Comparison of ENCODE assay signal across 14 cellular contexts in genomic region chr7:19377611-19378339, GRCh38.
A peak's percentile ranks its signal among the peaks of the same experiment; 100 is the strongest.
DNase-seq lines count a peak whose midpoint lies in the region; ATAC-seq and TF ChIP-seq lines count a peak whose summit lies in the region.
"Had no signal": no experiment of that assay in that cellular context is flagged by ENCODE, and none has a peak within 500 bp of the region (broad histone marks: within the 10 kb centered on the region; RNA-seq: fewer than 3 reads in every experiment).

No MANE protein-coding gene starts in this region.

- H2BK15ac ChIP-seq in mesendoderm (replicated peaks; ENCODE audit: low read depth) = no peak overlapping the region

- H3K36me3 ChIP-seq in SJSA1 = no peaks in the 10 kb centered on the region
- H3K36me3 ChIP-seq in naive thymus-derived CD4-positive, alpha-beta T cell (ENCODE audit: control insufficient read depth in 2 of 3, insufficient read depth in 3 of 3, low read length in 3 of 3) = no peaks in the 10 kb centered on the region
- no peaks in the 10 kb centered on the region for H3K36me3 ChIP-seq in Caco-2 (ENCODE audit: control insufficient read depth, insufficient read depth, low read length)
- H3K36me3 ChIP-seq in mesendoderm (ENCODE audit: control insufficient read depth, insufficient read depth, low read length) = no peaks in the 10 kb centered on the region
- no peaks in the 10 kb centered on the region for H3K36me3 ChIP-seq in gastroesophageal sphincter

- H2AK5ac ChIP-seq in mesendoderm (ENCODE audit: low read length) = no peak overlapping the region

- H2BK120ac ChIP-seq in mesendoderm (ENCODE audit: low read depth, low read length) = no peak overlapping the region

- H3K56ac ChIP-seq in mesendoderm (ENCODE audit: low read length) = no peak overlapping the region

- no CpG with 5 or more reads among the region's 9 CpGs for WGBS in mesendoderm (ENCODE audit: extremely low coverage, insufficient coverage, low lambda C conversion rate)
- WGBS in gastroesophageal sphincter (ENCODE audit: low coverage in 1 of 2), 2 donors = 29 to 43% methylated on average over 4 to 9 of the region's 9 CpGs

- no peak for TF ChIP-seq POLR2A in gastroesophageal sphincter (IDR thresholded peaks at IDR 0.05)

- DNase-seq in AG09319 (ENCODE audit: extremely low read depth, low read depth) (peak; percentile 2), NCI-H1417 (lab: John Stamatoyannopoulos, UW) (peak in 2 of 3 experiments; percentile 81 to 93), SJSA1 (ENCODE audit: low read depth in 1 of 2, low spot score in 2 of 2) (peak; percentile 56 to 86), hepatic stellate cell (ENCODE audit: low spot score) (peak; percentile 36), Caco-2 (no peak), mesendoderm (no peak)
- DNase-seq in naive thymus-derived CD4-positive, alpha-beta T cell = no peak
- DNase-seq: activated effector memory CD4-positive, alpha-beta T cell treated with Interleukin-2 at 50 U/mL for 16 hours; AML-193; hypothalamus; midbrain; NCI-H1436 treated with DMSO at 0.1 percent for 48 hours had no signal

- TF ChIP-seq EP300 in gastroesophageal sphincter (IDR thresholded peaks at IDR 0.05) = no peak

- TF ChIP-seq CTCF in AG09319 (IDR thresholded peaks at IDR 0.05; ENCODE audit: low read depth, low read length) (no peak), Caco-2 (IDR thresholded peaks at IDR 0.05; ENCODE audit: insufficient read depth in 1 of 2, low read depth in 1 of 2, low read length in 1 of 2, severe bottlenecking in 1 of 2, unreplicated experiment in 1 of 2) (no peak), gastroesophageal sphincter (IDR thresholded peaks at IDR 0.05) (no peak)

- intact Hi-C loops in naive thymus-derived CD4-positive, alpha-beta T cell (cut with micrococcal nuclease) = no loop called here
- intact Hi-C loops in Caco-2 (cut with micrococcal nuclease; ENCODE audit: unreplicated experiment) = no loop called here

- no peaks in the 10 kb centered on the region for H3K27me3 ChIP-seq in SJSA1 (replicated peaks)
- H3K27me3 ChIP-seq in naive thymus-derived CD4-positive, alpha-beta T cell (ENCODE audit: control insufficient read depth in 2 of 2, insufficient read depth in 2 of 2, low read length in 2 of 2) = no peaks in the 10 kb centered on the region
- H3K27me3 ChIP-seq in Caco-2 (replicated peaks; ENCODE audit: control insufficient read depth, insufficient read depth, low read length) = no peaks in the 10 kb centered on the region
- H3K27me3 ChIP-seq in mesendoderm (ENCODE audit: insufficient read depth, low read length, poor library complexity) = no peaks in the 10 kb centered on the region
- no peaks in the 10 kb centered on the region for H3K27me3 ChIP-seq in gastroesophageal sphincter

- H3K4me2 ChIP-seq in mesendoderm (ENCODE audit: low read length) = no peak overlapping the region

- H3K79me2 ChIP-seq in mesendoderm (ENCODE audit: control insufficient read depth, insufficient read depth, low read length) = no peaks in the 10 kb centered on the region

- H4K8ac ChIP-seq in mesendoderm (ENCODE audit: low read depth, low read length) = no peak overlapping the region

- CTCF ChIA-PET in naive thymus-derived CD4-positive, alpha-beta T cell (lab: Charles Lee) = interaction anchor here (0.7 kb wide), 1 partner anchor 70 kb away, joined by 3 read pairs; no protein-coding TSS in a partner anchor
- CTCF ChIA-PET in Caco-2 (lab: Charles Lee) = no interaction called here

- H3K4ac ChIP-seq in mesendoderm (ENCODE audit: low read depth, low read length) = no peak overlapping the region

- H4K5ac ChIP-seq in mesendoderm (ENCODE audit: low read length) = no peak overlapping the region

- peaks cover 0 to 4% (median 0%) of the 10 kb centered on the region in 5 donors for H3K36me3 Mint-ChIP-seq in naive thymus-derived CD4-positive, alpha-beta T cell
- no peaks in the 10 kb centered on the region for H3K36me3 Mint-ChIP-seq in Caco-2 (ENCODE audit: insufficient read depth, unreplicated experiment)

- peaks cover 0 to 17% (median 3%) of the 10 kb centered on the region in 11 donors for H3K9me3 Mint-ChIP-seq in naive thymus-derived CD4-positive, alpha-beta T cell
- no peaks in the 10 kb centered on the region for H3K9me3 Mint-ChIP-seq in Caco-2 (ENCODE audit: unreplicated experiment)

- POLR2A ChIA-PET in naive thymus-derived CD4-positive, alpha-beta T cell (lab: Charles Lee) = no interaction called here
- POLR2A ChIA-PET in Caco-2 (lab: Charles Lee) = no interaction called here

- no peak for ATAC-seq in naive thymus-derived CD4-positive, alpha-beta T cell
- no peak for ATAC-seq in gastroesophageal sphincter
- ATAC-seq: sciatic nerve had no signal

- H3K4me1 ChIP-seq in SJSA1 (replicated peaks) (peaks cover 40% of the 10 kb centered on the region), Caco-2 (no peaks in the 10 kb centered on the region), mesendoderm (ENCODE audit: control insufficient read depth, low read depth, low read length) (no peaks in the 10 kb centered on the region), gastroesophageal sphincter (peaks cover 0 to 11% (median 0%) of the 10 kb centered on the region in 3 donors)
- H3K4me1 ChIP-seq in naive thymus-derived CD4-positive, alpha-beta T cell (ENCODE audit: control insufficient read depth in 2 of 2, insufficient read depth in 2 of 2, low read length in 2 of 2) = no peaks in the 10 kb centered on the region

- H3K27ac Mint-ChIP-seq in naive thymus-derived CD4-positive, alpha-beta T cell = no peak overlapping the region
- H3K27ac Mint-ChIP-seq in Caco-2 (ENCODE audit: unreplicated experiment) = no peak overlapping the region

- H3K9ac ChIP-seq in mesendoderm (ENCODE audit: low read length) = no peak overlapping the region

- H3K18ac ChIP-seq in mesendoderm (ENCODE audit: low read length) = no peak overlapping the region

- H2BK5ac ChIP-seq in mesendoderm (ENCODE audit: low read length) = no peak overlapping the region

- H3K9me3 ChIP-seq in SJSA1 (replicated peaks) = no peaks in the 10 kb centered on the region
- H3K9me3 ChIP-seq in naive thymus-derived CD4-positive, alpha-beta T cell (ENCODE audit: control insufficient read depth in 2 of 3, low read length in 3 of 3) = no peaks in the 10 kb centered on the region
- H3K9me3 ChIP-seq in Caco-2 = no peaks in the 10 kb centered on the region
- H3K9me3 ChIP-seq in gastroesophageal sphincter = no peaks in the 10 kb centered on the region

- H3K79me1 ChIP-seq in mesendoderm (ENCODE audit: low read length) = no peaks in the 10 kb centered on the region

- H3K27ac ChIP-seq in SJSA1 (peak overlapping the region; percentile 77), mesendoderm (ENCODE audit: low read depth, low read length) (no peak overlapping the region), gastroesophageal sphincter (no peak overlapping the region)
- no peak overlapping the region for H3K27ac ChIP-seq in naive thymus-derived CD4-positive, alpha-beta T cell (ENCODE audit: low read depth, low read length)

- H3K23ac ChIP-seq in mesendoderm (ENCODE audit: low read length) = no peak overlapping the region

- no peak overlapping the region for H3K4me3 Mint-ChIP-seq in naive thymus-derived CD4-positive, alpha-beta T cell
- H3K4me3 Mint-ChIP-seq in Caco-2 (ENCODE audit: unreplicated experiment) = no peak overlapping the region

- H3K27me3 Mint-ChIP-seq in naive thymus-derived CD4-positive, alpha-beta T cell = no peaks in the 10 kb centered on the region
- no peaks in the 10 kb centered on the region for H3K27me3 Mint-ChIP-seq in Caco-2 (ENCODE audit: insufficient read depth, unreplicated experiment)

- BruUV-seq in Caco-2 (replicated peaks; lab: Mats Ljungman, UMichigan) = no TSS peak

- no peaks in the 10 kb centered on the region for H3K4me1 Mint-ChIP-seq in naive thymus-derived CD4-positive, alpha-beta T cell
- no peaks in the 10 kb centered on the region for H3K4me1 Mint-ChIP-seq in Caco-2 (ENCODE audit: low read depth, unreplicated experiment)

- H3K4me3 ChIP-seq in SJSA1 (peak overlapping the region; percentile 11), Caco-2 (ENCODE audit: low read depth, low read length) (no peak overlapping the region), mesendoderm (ENCODE audit: low read length) (no peak overlapping the region), gastroesophageal sphincter (no peak overlapping the region)
- H3K4me3 ChIP-seq in naive thymus-derived CD4-positive, alpha-beta T cell (ENCODE audit: low read length) = no peak overlapping the region

Comparison
In these comparisons a context has a peak if more than half of its experiments do, and no peak if none do; other contexts are left out.
1. DNase-seq: peak in AG09319 (single experiment), NCI-H1417 (2 of 3), SJSA1 (2 of 2) and hepatic stellate cell (single experiment); none in naive thymus-derived CD4-positive, alpha-beta T cell (0 of 9), Caco-2 (0 of 2) and mesendoderm (single experiment).